21 cellular contexts compared by ENCODE assay signal in the genomic region with DNA sequence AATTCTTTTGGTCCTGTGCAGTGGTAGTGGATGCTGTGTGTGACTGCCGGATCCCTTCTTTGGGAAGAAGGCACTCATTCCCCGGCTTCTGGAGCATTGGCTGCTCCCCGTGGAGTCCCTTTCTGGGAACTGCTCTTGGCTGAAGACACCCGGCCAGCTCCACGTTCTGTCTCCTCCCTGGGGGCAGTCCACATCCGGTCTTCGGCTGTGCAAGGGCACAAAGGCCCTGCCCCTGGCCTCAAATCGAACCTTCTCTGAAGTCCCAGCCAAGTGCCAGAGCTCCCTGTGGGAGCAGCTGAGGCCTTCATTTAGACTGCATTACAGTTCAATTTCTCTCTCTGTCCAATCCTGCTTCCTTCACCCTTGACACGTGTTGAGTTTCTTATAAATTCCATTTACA.
DNase-seq lines count a peak whose midpoint lies in the region; ATAC-seq and TF ChIP-seq lines count a peak whose summit lies in the region.
"Had no signal": no experiment of that assay in that cellular context is flagged by ENCODE, and none has a peak within 500 bp of the region (broad histone marks: within the 10 kb centered on the region; RNA-seq: fewer than 3 reads in every experiment).

No MANE protein-coding gene starts in this region.

- WGBS in adrenal gland, 4 donors, result 47 to 56% (median 52%) methylated on average over 8 to 9 of the region's 9 CpGs
- WGBS in heart left ventricle, 4 donors, result 46 to 71% (median 55%) methylated on average over 8 to 9 of the region's 9 CpGs

- peaks cover 4% of the 10 kb centered on the region for H3K9me3 Mint-ChIP-seq in mesothelial cell of epicardium
- H3K9me3 Mint-ChIP-seq: CD8-positive, alpha-beta memory T cell; HFFc6 had no signal

- no peaks in the 10 kb centered on the region for H3K36me3 Mint-ChIP-seq in mesothelial cell of epicardium
- H3K36me3 Mint-ChIP-seq: CD8-positive, alpha-beta memory T cell had no signal

- H3K27me3 ChIP-seq in adrenal gland, result no peaks in the 10 kb centered on the region
- H3K27me3 ChIP-seq in heart left ventricle, result peaks cover 0 to 26% (median 3%) of the 10 kb centered on the region in 9 donors

- H3K36me3 ChIP-seq in adrenal gland (replicated peaks in 1 of 2), result no peaks in the 10 kb centered on the region
- H3K36me3 ChIP-seq in heart left ventricle, result no peaks in the 10 kb centered on the region

- H3K4me3 Mint-ChIP-seq in mesothelial cell of epicardium, result no peak overlapping the region
- H3K4me3 Mint-ChIP-seq: CD8-positive, alpha-beta memory T cell; H9; HFFc6 had no signal

- no peak overlapping the region for H3K27ac Mint-ChIP-seq in mesothelial cell of epicardium
- H3K27ac Mint-ChIP-seq: H9, HFFc6 had no signal

- no peaks in the 10 kb centered on the region for H3K4me1 Mint-ChIP-seq in mesothelial cell of epicardium
- H3K4me1 Mint-ChIP-seq: CD8-positive, alpha-beta memory T cell had no signal

- H3K9me3 ChIP-seq in adrenal gland (replicated peaks in 1 of 3) (no peaks in the 10 kb centered on the region), heart left ventricle (no peaks in the 10 kb centered on the region)

- no peak for TF ChIP-seq CTCF in adrenal gland (IDR thresholded peaks at IDR 0.05)
- no peak for TF ChIP-seq CTCF in heart left ventricle (IDR thresholded peaks at IDR 0.05)
- TF ChIP-seq CTCF in mesothelial cell of epicardium (IDR thresholded peaks at IDR 0.05; ENCODE audit: unreplicated experiment), result no peak

- DNase-seq in adrenal gland (peak in 6 of 7 donors; percentile 28 to 69 (median 48)), heart left ventricle (peak; percentile 54 to 80 (median 74)), left kidney (ENCODE audit: low read depth, low spot score) (peak; percentile 22), putamen (ENCODE audit: low spot score) (peak; percentile 7), NCI-H774 (lab: John Stamatoyannopoulos, UW) (no peak), mesothelial cell of epicardium (ENCODE audit: low spot score in 2 of 2, unreplicated experiment in 2 of 2) (no peak)
- DNase-seq: Calu3; CD8-positive, alpha-beta memory T cell; H9; HFFc6; KG1; NCI-H1092 treated with DMSO at 0.1 percent for 48 hours; NCI-H146; NCI-H2029; NCI-H2227 treated with DMSO at 0.1 percent for 48 hours; NCI-H510A; NK-92 treated with Interleukin-12 subunit alpha and Interleukin-12 subunit beta, amount 100 ng/mL, for 24 hours had no signal

- TF ChIP-seq POLR2A in adrenal gland (IDR thresholded peaks at IDR 0.05) (no peak), heart left ventricle (IDR thresholded peaks at IDR 0.05) (no peak)

- H3K4me1 ChIP-seq in adrenal gland (replicated peaks in 1 of 2), result no peaks in the 10 kb centered on the region
- peaks cover 0 to 7% (median 0%) of the 10 kb centered on the region in 12 donors for H3K4me1 ChIP-seq in heart left ventricle

- intact Hi-C loops in adrenal gland (cut with DNase I), result no loop called here
- intact Hi-C loops in heart left ventricle (cut with DNase I), result no loop called here

- H3K4me3 ChIP-seq in adrenal gland (no peak overlapping the region), heart left ventricle (no peak overlapping the region)

- peaks cover 61% of the 10 kb centered on the region for H3K27me3 Mint-ChIP-seq in mesothelial cell of epicardium (ENCODE audit: low read depth)

- ATAC-seq in heart left ventricle, result peak; percentile 20 to 68 (median 58)
- ATAC-seq in HG02623 (IDR thresholded peaks at IDR 0.05; ENCODE audit: unreplicated experiment), result no peak
- ATAC-seq: SK-N-SH treated with all-trans-retinoic acid at 6 μM for 48 hours had no signal

- H3K27ac ChIP-seq in adrenal gland (peak overlapping the region in 1 of 5 donors; percentile 58), heart left ventricle (no peak overlapping the region)
- H3K27ac ChIP-seq: C4-2B, RWPE1 had no signal

Comparison
In these comparisons a context has a peak if more than half of its experiments do, and no peak if none do; other contexts are left out.
1. DNase-seq: peak in adrenal gland (6 of 7), heart left ventricle (5 of 5), left kidney (single experiment) and putamen (single experiment); none in NCI-H774 (single experiment) and mesothelial cell of epicardium (0 of 2).